8 cellular contexts compared by ENCODE assay signal in genomic region chr1:200038987-200039848, GRCh38. TPM values are rescaled to one million over a fixed set of nuclear protein-coding genes. Genes with fewer than 3 reads are reported as not detected.
DNase-seq lines count a peak whose midpoint lies in the region; ATAC-seq and TF ChIP-seq lines count a peak whose summit lies in the region.

No MANE protein-coding gene starts in this region.

- H3K4me3 Mint-ChIP-seq in osteocyte (ENCODE audit: unreplicated experiment) = peak overlapping the region; percentile 69

- no peaks in the 10 kb centered on the region for H3K36me3 Mint-ChIP-seq in osteocyte (ENCODE audit: unreplicated experiment)

- peaks cover 45% of the 10 kb centered on the region for H3K27me3 Mint-ChIP-seq in osteocyte (ENCODE audit: unreplicated experiment)

- ATAC-seq in HG02798 (IDR thresholded peaks at IDR 0.05; ENCODE audit: poor library complexity, unreplicated experiment) = no peak
- ATAC-seq in GM19023 (IDR thresholded peaks at IDR 0.05; ENCODE audit: unreplicated experiment) = no peak

- peak overlapping the region; percentile 48 for H3K4me3 ChIP-seq in fibroblast of villous mesenchyme (ENCODE audit: low read depth, low read length)

- peaks cover 24% of the 10 kb centered on the region for H3K4me1 Mint-ChIP-seq in osteocyte (ENCODE audit: unreplicated experiment)

- TF ChIP-seq CTCF in fibroblast of villous mesenchyme (IDR thresholded peaks at IDR 0.05; ENCODE audit: insufficient read depth, low read depth, low read length) (no peak), osteocyte (IDR thresholded peaks at IDR 0.05) (no peak)

- H3K9me3 Mint-ChIP-seq in osteocyte (ENCODE audit: unreplicated experiment) = no peaks in the 10 kb centered on the region

- DNase-seq in COR-L47 (lab: John Stamatoyannopoulos, UW) (peak; percentile 52), HPDE6-E6E7 (ENCODE audit: extremely low spot score) (peak; percentile 43), T1000 (lab: John Stamatoyannopoulos, UW) (peak; percentile 48), fibroblast of villous mesenchyme (ENCODE audit: low read depth) (no peak), osteocyte (ENCODE audit: extremely low spot score, unreplicated experiment) (no peak), NAMALWA (ENCODE audit: low spot score) (no peak)

- H3K27ac Mint-ChIP-seq in osteocyte (ENCODE audit: unreplicated experiment) = no peak overlapping the region

RNA-seq across cellular contexts. Expression of gene NR5A2, which starts 11.7 kb away (rescaled TPM):
- total RNA-seq in fibroblast of villous mesenchyme (under 0.01 TPM in 1 of 2 replicates, not detected in the other), osteocyte (not detected in 2 replicates)

Comparison
In these comparisons a context has a peak if more than half of its experiments do, and no peak if none do; other contexts are left out.
1. DNase-seq: peak in COR-L47 (single experiment), HPDE6-E6E7 (single experiment) and T1000 (single experiment); none in fibroblast of villous mesenchyme (single experiment), osteocyte (single experiment) and NAMALWA (single experiment).